In genomic region chr17:66957343-66957742, GRCh38 we compare ENCODE assay signal across 1 cellular context.
A peak's percentile ranks its signal among the peaks of the same experiment; 100 is the strongest.
TF ChIP-seq lines count a peak whose summit lies in the region.

No MANE protein-coding gene starts in this region.

TF ChIP-seq in HepG2, 621 proteins besides CTCF, POLR2A, EP300 and RAD21:
- TF ChIP-seq PRDM15 (CRISPR knock-in tag; IDR thresholded peaks at IDR 0.05) (no peak), POLR2G (IDR thresholded peaks at IDR 0.05; ENCODE audit: low read depth, low read length) (no peak), ZSCAN9 (CRISPR knock-in tag; IDR thresholded peaks at IDR 0.05; ENCODE audit: borderline replicate concordance) (no peak), RCOR2 (CRISPR knock-in tag; IDR thresholded peaks at IDR 0.05) (0 out of 2 replicates have a peak, but pooled peaks have one; percentile 30), ZNF768 (CRISPR knock-in tag; IDR thresholded peaks at IDR 0.05) (peak; percentile 98), NAIF1 (CRISPR knock-in tag; IDR thresholded peaks at IDR 0.05; ENCODE audit: borderline replicate concordance) (no peak), TBX3 (IDR thresholded peaks at IDR 0.05; ENCODE audit: borderline replicate concordance) (no peak), ZNF773 (CRISPR knock-in tag; IDR thresholded peaks at IDR 0.05; ENCODE audit: borderline replicate concordance) (no peak), ZFP36 (IDR thresholded peaks at IDR 0.05; ENCODE audit: borderline replicate concordance, low read depth, low read length, partially characterized antibody) (peak; percentile 62), KDM1A (CRISPR knock-in tag; IDR thresholded peaks at IDR 0.05) (peak; percentile 63; the same call in 1 of the 2 replicates), ZBTB7A (CRISPR knock-in tag; IDR thresholded peaks at IDR 0.05) (no peak), ZMYM3 (CRISPR knock-in tag; IDR thresholded peaks at IDR 0.05) (peak; percentile 95)
- TF ChIP-seq, protein P1, sequence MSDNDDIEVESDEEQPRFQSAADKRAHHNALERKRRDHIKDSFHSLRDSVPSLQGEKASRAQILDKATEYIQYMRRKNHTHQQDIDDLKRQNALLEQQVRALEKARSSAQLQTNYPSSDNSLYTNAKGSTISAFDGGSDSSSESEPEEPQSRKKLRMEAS (IDR thresholded peaks at IDR 0.05): no peak
